ENCODE assay signal across 1 cellular context in the genomic region with DNA sequence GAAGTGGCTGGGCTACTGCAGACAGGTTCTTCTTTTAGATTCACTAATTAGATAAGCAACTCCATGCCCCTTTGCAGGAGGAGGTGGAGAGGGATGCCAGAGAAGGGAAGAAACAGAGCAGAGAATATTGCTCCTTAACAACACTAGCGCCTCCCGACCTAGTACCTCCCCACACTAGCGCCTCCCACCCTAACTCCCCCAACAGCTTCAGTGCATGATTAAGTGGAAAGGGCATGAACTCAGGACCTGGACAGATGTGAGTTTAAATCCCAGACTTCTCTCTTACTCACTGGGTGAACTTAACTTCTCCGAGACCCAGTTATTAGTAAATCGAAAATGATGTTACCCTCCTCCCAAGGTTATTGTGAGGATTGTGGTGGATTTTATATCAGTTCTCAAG.
TF ChIP-seq lines count a peak whose summit lies in the region.

No MANE protein-coding gene starts in this region.

TF ChIP-seq in WTC11, 78 proteins besides CTCF, POLR2A, EP300 and RAD21 (continued from another document):
- TF ChIP-seq, protein P1, sequence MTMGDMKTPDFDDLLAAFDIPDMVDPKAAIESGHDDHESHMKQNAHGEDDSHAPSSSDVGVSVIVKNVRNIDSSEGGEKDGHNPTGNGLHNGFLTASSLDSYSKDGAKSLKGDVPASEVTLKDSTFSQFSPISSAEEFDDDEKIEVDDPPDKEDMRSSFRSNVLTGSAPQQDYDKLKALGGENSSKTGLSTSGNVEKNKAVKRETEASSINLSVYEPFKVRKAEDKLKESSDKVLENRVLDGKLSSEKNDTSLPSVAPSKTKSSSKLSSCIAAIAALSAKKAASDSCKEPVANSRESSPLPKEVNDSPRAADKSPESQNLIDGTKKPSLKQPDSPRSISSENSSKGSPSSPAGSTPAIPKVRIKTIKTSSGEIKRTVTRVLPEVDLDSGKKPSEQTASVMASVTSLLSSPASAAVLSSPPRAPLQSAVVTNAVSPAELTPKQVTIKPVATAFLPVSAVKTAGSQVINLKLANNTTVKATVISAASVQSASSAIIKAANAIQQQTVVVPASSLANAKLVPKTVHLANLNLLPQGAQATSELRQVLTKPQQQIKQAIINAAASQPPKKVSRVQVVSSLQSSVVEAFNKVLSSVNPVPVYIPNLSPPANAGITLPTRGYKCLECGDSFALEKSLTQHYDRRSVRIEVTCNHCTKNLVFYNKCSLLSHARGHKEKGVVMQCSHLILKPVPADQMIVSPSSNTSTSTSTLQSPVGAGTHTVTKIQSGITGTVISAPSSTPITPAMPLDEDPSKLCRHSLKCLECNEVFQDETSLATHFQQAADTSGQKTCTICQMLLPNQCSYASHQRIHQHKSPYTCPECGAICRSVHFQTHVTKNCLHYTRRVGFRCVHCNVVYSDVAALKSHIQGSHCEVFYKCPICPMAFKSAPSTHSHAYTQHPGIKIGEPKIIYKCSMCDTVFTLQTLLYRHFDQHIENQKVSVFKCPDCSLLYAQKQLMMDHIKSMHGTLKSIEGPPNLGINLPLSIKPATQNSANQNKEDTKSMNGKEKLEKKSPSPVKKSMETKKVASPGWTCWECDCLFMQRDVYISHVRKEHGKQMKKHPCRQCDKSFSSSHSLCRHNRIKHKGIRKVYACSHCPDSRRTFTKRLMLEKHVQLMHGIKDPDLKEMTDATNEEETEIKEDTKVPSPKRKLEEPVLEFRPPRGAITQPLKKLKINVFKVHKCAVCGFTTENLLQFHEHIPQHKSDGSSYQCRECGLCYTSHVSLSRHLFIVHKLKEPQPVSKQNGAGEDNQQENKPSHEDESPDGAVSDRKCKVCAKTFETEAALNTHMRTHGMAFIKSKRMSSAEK (CRISPR knock-in tag; IDR thresholded peaks at IDR 0.05; ENCODE audit: borderline replicate concordance): no peak
- TF ChIP-seq KAT7 (CRISPR knock-in tag; IDR thresholded peaks at IDR 0.05; ENCODE audit: borderline replicate concordance) (no peak), ZBTB21 (CRISPR knock-in tag; IDR thresholded peaks at IDR 0.05; ENCODE audit: borderline replicate concordance) (no peak)
- TF ChIP-seq, protein P2, sequence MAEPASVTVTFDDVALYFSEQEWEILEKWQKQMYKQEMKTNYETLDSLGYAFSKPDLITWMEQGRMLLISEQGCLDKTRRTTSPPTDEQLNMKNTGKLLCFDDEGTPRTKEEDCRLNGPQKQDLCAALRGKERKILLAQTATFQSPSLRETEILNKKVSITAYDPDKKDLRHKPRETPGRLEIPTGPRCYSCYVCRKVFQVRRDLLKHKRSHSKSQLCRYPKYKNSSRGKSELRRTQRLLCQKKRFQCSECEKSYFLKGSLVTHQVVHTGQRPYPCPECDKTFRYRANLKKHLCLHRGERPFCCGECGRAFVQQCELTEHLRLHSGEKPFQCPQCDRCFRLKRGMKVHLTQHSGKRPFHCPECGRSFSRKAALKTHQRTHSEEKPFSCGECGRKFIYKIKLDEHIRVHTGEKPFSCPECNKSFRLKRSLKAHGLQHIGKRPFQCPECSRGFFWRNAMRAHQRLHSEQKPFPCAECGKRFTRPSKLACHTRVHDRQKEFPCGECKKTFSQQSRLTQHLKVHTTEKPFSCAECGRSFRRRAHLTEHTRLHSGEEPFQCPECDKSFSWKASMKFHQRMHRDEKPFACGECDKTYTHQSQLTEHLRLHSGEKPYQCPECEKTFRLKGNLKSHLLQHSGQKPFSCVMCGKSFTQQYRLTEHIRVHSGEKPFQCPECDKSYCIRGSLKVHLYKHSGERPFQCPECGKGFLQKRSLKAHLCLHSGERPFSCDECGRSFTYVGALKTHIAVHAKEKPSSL (CRISPR knock-in tag; conservative IDR thresholded peaks at IDR 0.05): no peak
